ENCODE assay signal across 25 cellular contexts in genomic region chr12:21725731-21726130, GRCh38. TPM values are rescaled to one million over a fixed set of nuclear protein-coding genes. Genes with fewer than 3 reads are reported as not detected.
"Had no signal": no experiment of that assay in that cellular context is flagged by ENCODE, and none has a peak within 500 bp of the region (broad histone marks: within the 10 kb centered on the region; RNA-seq: fewer than 3 reads in every experiment).

No MANE protein-coding gene starts in this region.

- DNase-seq: islet precursor cell; left ventricle myocardium inferior; mesendoderm; midbrain; mucosa of descending colon; naive thymus-derived CD4-positive, alpha-beta T cell; nucleus accumbens; right lobe of liver; stimulated activated CD4-positive, alpha-beta T cell treated with anti-CD3 and anti-CD28 coated beads, Interleukin-1b, Interleukin-23, amount 100 ng/mL, for 48 hours; stimulated activated CD4-positive, alpha-beta T cell treated with anti-CD3 and anti-CD28 coated beads, Interleukin-4, amount 100 ng/mL, for 1 hour; stimulated activated naive B cell treated with anti-CD40 and anti-IgM and Interleukin-4, amounts not matched to agents 10 μg/mL and 1 μg/mL and 100 μg/mL, for 72 hours; stimulated activated naive CD8-positive, alpha-beta T cell treated with anti-CD3 and anti-CD28 coated beads, Interleukin-15, Interleukin-2, amounts not matched to agents 100 U/mL and 50 U/mL, for 24 hours; stomach; testis; thyroid gland; transverse colon; upper lobe of right lung had no signal

- H3K4me2 ChIP-seq: hepatocyte, smooth muscle cell had no signal

- H3K9ac ChIP-seq: parathyroid adenoma had no signal

- H3K9me3 ChIP-seq: left ventricle myocardium inferior, mucosa of descending colon, right atrium auricular region, right lobe of liver, stomach, testis, thyroid gland, transverse colon, upper lobe of right lung had no signal

- H3K27me3 Mint-ChIP-seq: stimulated activated naive B cell treated with anti-CD40 and anti-IgM and Interleukin-4, amounts not matched to agents 10 μg/mL and 1 μg/mL and 100 μg/mL, for 72 hours had no signal

- H3K27ac ChIP-seq: hepatocyte, left ventricle myocardium inferior, parathyroid adenoma, right atrium auricular region, right lobe of liver, stomach, testis, thyroid gland, transverse colon, upper lobe of right lung had no signal

- H3K79me2 ChIP-seq: hepatocyte, parathyroid adenoma had no signal

- H3K27me3 ChIP-seq: hepatocyte, right atrium auricular region, right lobe of liver, stomach, testis, thyroid gland, transverse colon, upper lobe of right lung had no signal

- H3K4me1 Mint-ChIP-seq: neural crest cell; stimulated activated naive B cell treated with anti-CD40 and anti-IgM and Interleukin-4, amounts not matched to agents 10 μg/mL and 1 μg/mL and 100 μg/mL, for 72 hours had no signal

- H3K4me3 Mint-ChIP-seq: naive thymus-derived CD4-positive, alpha-beta T cell; natural killer cell treated with Interleukin-12 subunit alpha and Interleukin-12 subunit beta and Interleukin-15 and Interleukin-18, amount 100 ng/mL, for 72 hours; neural crest cell; stimulated activated naive B cell treated with anti-CD40 and anti-IgM and Interleukin-4, amounts not matched to agents 10 μg/mL and 1 μg/mL and 100 μg/mL, for 72 hours had no signal

- H3K4me1 ChIP-seq: left ventricle myocardium inferior, right atrium auricular region, testis, thyroid gland, transverse colon, upper lobe of right lung had no signal

- H3K27ac Mint-ChIP-seq: naive thymus-derived CD4-positive, alpha-beta T cell; natural killer cell treated with Interleukin-12 subunit alpha and Interleukin-12 subunit beta and Interleukin-15 and Interleukin-18, amount 100 ng/mL, for 72 hours; stimulated activated naive B cell treated with anti-CD40 and anti-IgM and Interleukin-4, amounts not matched to agents 10 μg/mL and 1 μg/mL and 100 μg/mL, for 72 hours had no signal

- H3K4me3 ChIP-seq: hepatocyte, left ventricle myocardium inferior, lung, mucosa of descending colon, right atrium auricular region, right lobe of liver, smooth muscle cell, stomach, testis, thyroid gland, transverse colon, upper lobe of right lung had no signal

- H2AFZ ChIP-seq: hepatocyte, parathyroid adenoma had no signal

- H3K36me3 ChIP-seq: left ventricle myocardium inferior, right atrium auricular region, right lobe of liver, stomach, thyroid gland, transverse colon, upper lobe of right lung had no signal

- H3K36me3 Mint-ChIP-seq: naive thymus-derived CD4-positive, alpha-beta T cell; natural killer cell treated with Interleukin-12 subunit alpha and Interleukin-12 subunit beta and Interleukin-15 and Interleukin-18, amount 100 ng/mL, for 72 hours; stimulated activated naive B cell treated with anti-CD40 and anti-IgM and Interleukin-4, amounts not matched to agents 10 μg/mL and 1 μg/mL and 100 μg/mL, for 72 hours had no signal

- H3K9me3 Mint-ChIP-seq: naive thymus-derived CD4-positive, alpha-beta T cell; natural killer cell treated with Interleukin-12 subunit alpha and Interleukin-12 subunit beta and Interleukin-15 and Interleukin-18, amount 100 ng/mL, for 72 hours; neural crest cell had no signal

- ATAC-seq: mucosa of descending colon; naive thymus-derived CD4-positive, alpha-beta T cell; natural killer cell treated with Interleukin-12 subunit alpha and Interleukin-12 subunit beta and Interleukin-15 and Interleukin-18, amount 100 ng/mL, for 72 hours; stimulated activated naive B cell treated with anti-CD40 and anti-IgM and Interleukin-4, amounts not matched to agents 10 μg/mL and 1 μg/mL and 100 μg/mL, for 72 hours; stimulated activated naive CD8-positive, alpha-beta T cell treated with anti-CD3 and anti-CD28 coated beads, Interleukin-15, Interleukin-2, amounts not matched to agents 100 U/mL and 50 U/mL, for 24 hours; upper lobe of right lung had no signal

RNA-seq across cellular contexts. Expression of gene KCNJ8, which starts 48.8 kb away (rescaled TPM):
- total RNA-seq: naive thymus-derived CD4-positive, alpha-beta T cell; natural killer cell treated with Interleukin-12 subunit alpha and Interleukin-12 subunit beta and Interleukin-15 and Interleukin-18, amount 100 ng/mL, for 72 hours; pulmonary artery endothelial cell; smooth muscle cell had no signal
- polyA plus RNA-seq: naive thymus-derived CD4-positive, alpha-beta T cell; smooth muscle cell had no signal
